8 cellular contexts compared by ENCODE assay signal in the genomic region with DNA sequence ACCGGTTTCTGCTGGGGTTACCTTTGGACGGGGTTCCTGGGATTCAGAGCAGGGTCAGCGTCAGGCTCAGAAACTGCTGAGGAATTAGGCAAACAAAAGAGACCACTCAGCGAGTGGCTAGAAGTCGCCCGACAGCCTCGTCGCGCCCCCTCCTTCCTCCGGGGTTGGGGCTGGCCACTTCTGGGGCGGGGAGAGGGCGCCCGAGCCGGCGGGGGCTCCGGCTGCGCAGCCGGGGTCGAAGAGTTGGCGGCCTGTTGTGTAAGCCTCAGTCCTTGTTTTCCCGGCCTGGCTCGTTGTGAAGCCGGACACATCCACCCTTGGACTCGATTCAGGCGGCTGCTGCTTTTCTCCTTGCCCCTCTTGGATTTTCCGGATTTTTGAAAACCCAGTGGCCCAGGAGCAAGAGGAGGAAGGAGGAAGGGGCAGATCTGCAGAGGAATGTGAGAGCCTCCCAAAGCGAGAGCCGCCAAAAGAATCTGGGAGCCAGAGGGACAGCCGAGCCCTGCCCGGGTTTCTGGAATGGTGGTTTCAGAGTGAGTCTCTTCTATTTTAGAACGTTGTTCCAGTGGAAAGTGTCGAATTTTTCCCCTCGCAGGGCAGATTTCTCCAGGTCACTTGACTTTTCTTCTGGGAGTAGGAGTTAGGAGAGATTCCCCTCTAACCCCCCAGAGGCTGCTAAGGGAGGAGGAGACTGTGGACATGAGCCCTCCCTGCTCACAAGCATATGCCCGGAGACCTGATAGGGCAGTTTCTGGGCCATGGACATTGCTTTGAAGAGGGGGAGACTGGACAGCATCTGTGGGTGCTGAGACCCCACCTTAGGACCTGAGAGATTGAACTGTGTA. TPM values are rescaled to one million over a fixed set of nuclear protein-coding genes. Genes with fewer than 3 reads are reported as not detected.
DNase-seq lines count a peak whose midpoint lies in the region; ATAC-seq, FAIRE-seq and TF ChIP-seq lines count a peak whose summit lies in the region.

No MANE protein-coding gene starts in this region.

- TF ChIP-seq CTCF in SK-N-SH (IDR thresholded peaks at IDR 0.05), result no peak
- TF ChIP-seq CTCF in esophagus muscularis mucosa (IDR thresholded peaks at IDR 0.05), result no peak

- no peak for TF ChIP-seq EP300 in SK-N-SH (IDR thresholded peaks at IDR 0.05; ENCODE audit: borderline replicate concordance in 1 of 2, low read depth in 1 of 2, low read length in 1 of 2)
- no peak for TF ChIP-seq EP300 in esophagus muscularis mucosa (IDR thresholded peaks at IDR 0.05)

- H3K9me2 ChIP-seq in SK-N-SH, result no peaks in the 10 kb centered on the region

- 16% methylated on average over 17 of the region's 34 CpGs for WGBS in SK-N-SH (ENCODE audit: low lambda C conversion rate)
- WGBS in esophagus muscularis mucosa, result 6% methylated on average over 28 of the region's 34 CpGs

- no peaks in the 10 kb centered on the region for H3K36me3 Mint-ChIP-seq in naive B cell

- POLR2A ChIA-PET in SK-N-SH (lab: Yijun Ruan, JAX), result interaction anchor here (0.6 to 1.7 kb wide), 5 partner anchors 13 to 280 kb away, joined by 3 to 6 read pairs (median 5); a partner anchor contains a TSS

- H3K27ac ChIP-seq in SK-N-SH (ENCODE audit: low read depth in 2 of 2, low read length in 1 of 2) (peak overlapping the region; percentile 81 to 96), esophagus muscularis mucosa (replicated peaks in 1 of 4) (peak overlapping the region; percentile 89 to 97 (median 95))

- H4K20me1 ChIP-seq in SK-N-SH (ENCODE audit: insufficient read depth), result peaks cover 35% of the 10 kb centered on the region

- no peaks in the 10 kb centered on the region for H3K9me3 Mint-ChIP-seq in naive B cell

- H3K79me2 ChIP-seq in SK-N-SH (ENCODE audit: insufficient read depth), result peaks cover 78% of the 10 kb centered on the region

- intact Hi-C loops in esophagus muscularis mucosa (cut with DNase I), result loop anchor here (10.0 kb wide), 1 partner anchor 284 kb away; a partner anchor contains a TSS

- peak overlapping the region; percentile 81; the same call in 1 of the 2 replicates for H2AFZ ChIP-seq in SK-N-SH (ENCODE audit: low read depth)

- DNase-seq in GM12892 (ENCODE audit: insufficient read length) (peak; percentile 49), SK-N-SH (peak; percentile 77), esophagus muscularis mucosa (ENCODE audit: extremely low spot score) (no peak), naive B cell (no peak), NCI-H345 treated with DMSO at 0.1 percent for 48 hours (lab: John Stamatoyannopoulos, UW; ENCODE audit: unreplicated experiment) (no peak)

- H3K36me3 ChIP-seq in SK-N-SH (replicated peaks in 1 of 2; ENCODE audit: control insufficient read depth in 1 of 2, insufficient read depth in 2 of 2, low read length in 1 of 2) (peaks cover 0 to 10% of the 10 kb centered on the region in 2 experiments), esophagus muscularis mucosa (peaks cover 0 to 23% (median 3%) of the 10 kb centered on the region in 4 donors)

- peak overlapping the region; percentile 99 for H3K9ac ChIP-seq in SK-N-SH

- peaks cover 2% of the 10 kb centered on the region for H3F3A ChIP-seq in SK-N-SH (replicated peaks; ENCODE audit: insufficient read depth)

- CTCF ChIA-PET in SK-N-SH (lab: Yijun Ruan, JAX), result interaction anchor here (0.6 to 3.2 kb wide), 21 partner anchors 10 to 1656 kb away, joined by 3 to 22 read pairs (median 4); a partner anchor contains a TSS

- H3K4me2 ChIP-seq in SK-N-SH, result peak overlapping the region; percentile 99

- FAIRE-seq in GM12892 (lab: Jason Lieb, UNC), result no peak

- peaks cover 7 to 14% (median 12%) of the 10 kb centered on the region in 3 donors for H3K4me1 Mint-ChIP-seq in naive B cell

- H3K27ac Mint-ChIP-seq in naive B cell, result peak overlapping the region in 1 of 6 donors; percentile 55

- H3K4me3 ChIP-seq in SK-N-SH (ENCODE audit: low read depth in 2 of 2, low read length in 1 of 2) (peak overlapping the region; percentile 73 to 98), esophagus muscularis mucosa (peak overlapping the region; percentile 71 to 89 (median 84))

- peak overlapping the region; percentile 66 to 91 (median 84) for H3K4me3 Mint-ChIP-seq in naive B cell

- ATAC-seq in naive B cell (ENCODE audit: low read depth in 2 of 2) (peak; percentile 15 to 16), HG02642 (IDR thresholded peaks at IDR 0.05; ENCODE audit: poor library complexity, unreplicated experiment) (no peak), HG02571 (IDR thresholded peaks at IDR 0.05; ENCODE audit: unreplicated experiment) (no peak), GM21825 (IDR thresholded peaks at IDR 0.05; ENCODE audit: unreplicated experiment) (no peak)

- peaks cover 7 to 37% (median 14%) of the 10 kb centered on the region in 3 donors for H3K27me3 Mint-ChIP-seq in naive B cell

- H3K4me1 ChIP-seq in SK-N-SH (ENCODE audit: control insufficient read depth in 1 of 2, insufficient read depth in 2 of 2, low read depth in 1 of 2, low read length in 1 of 2) (peaks cover 13 to 52% of the 10 kb centered on the region in 2 experiments; a peak in 3 of 4 replicates), esophagus muscularis mucosa (peaks cover 58 to 68% (median 63%) of the 10 kb centered on the region in 4 donors)

- H3K9me3 ChIP-seq in SK-N-SH (no peaks in the 10 kb centered on the region), esophagus muscularis mucosa (no peaks in the 10 kb centered on the region)

- no peak for TF ChIP-seq RAD21 in SK-N-SH (IDR thresholded peaks at IDR 0.05; ENCODE audit: low read length)

- H3K27me3 ChIP-seq in SK-N-SH (ENCODE audit: insufficient read depth), result no peaks in the 10 kb centered on the region
- no peaks in the 10 kb centered on the region for H3K27me3 ChIP-seq in esophagus muscularis mucosa

- TF ChIP-seq POLR2A in GM12892 (IDR thresholded peaks at IDR 0.05; ENCODE audit: low read depth, low read length), result no peak
- TF ChIP-seq POLR2A in esophagus muscularis mucosa (IDR thresholded peaks at IDR 0.05; ENCODE audit: low read depth), result no peak

TF ChIP-seq in SK-N-SH, 30 proteins besides CTCF, POLR2A, EP300 and RAD21 (continues in another document):
- TF ChIP-seq MXI1 (IDR thresholded peaks at IDR 0.05; ENCODE audit: low read depth, low read length) (no peak; the same call in none of the 2 replicates), TEAD4 (IDR thresholded peaks at IDR 0.05; ENCODE audit: borderline replicate concordance, insufficient read depth) (0 out of 2 replicates have a peak, but pooled peaks have one; percentile 12), TAF1 (IDR thresholded peaks at IDR 0.05; ENCODE audit: borderline replicate concordance, low read depth, low read length) (0 out of 2 replicates have a peak, but pooled peaks have one; percentile 13), RXRA (IDR thresholded peaks at IDR 0.05; ENCODE audit: borderline replicate concordance, low read depth) (no peak), MEF2A (IDR thresholded peaks at IDR 0.05; ENCODE audit: borderline replicate concordance, low read depth) (no peak)
- TF ChIP-seq, protein P1, sequence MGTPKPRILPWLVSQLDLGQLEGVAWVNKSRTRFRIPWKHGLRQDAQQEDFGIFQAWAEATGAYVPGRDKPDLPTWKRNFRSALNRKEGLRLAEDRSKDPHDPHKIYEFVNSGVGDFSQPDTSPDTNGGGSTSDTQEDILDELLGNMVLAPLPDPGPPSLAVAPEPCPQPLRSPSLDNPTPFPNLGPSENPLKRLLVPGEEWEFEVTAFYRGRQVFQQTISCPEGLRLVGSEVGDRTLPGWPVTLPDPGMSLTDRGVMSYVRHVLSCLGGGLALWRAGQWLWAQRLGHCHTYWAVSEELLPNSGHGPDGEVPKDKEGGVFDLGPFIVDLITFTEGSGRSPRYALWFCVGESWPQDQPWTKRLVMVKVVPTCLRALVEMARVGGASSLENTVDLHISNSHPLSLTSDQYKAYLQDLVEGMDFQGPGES (IDR thresholded peaks at IDR 0.05; ENCODE audit: low read depth, low read length), result no peak

RNA-seq across cellular contexts. Expression of a gene that starts 0.7 kb away (rescaled TPM):
- polyA plus RNA-seq in GM12892 (2012; ENCODE audit: missing spikeins), result 0.49 TPM
- polyA plus RNA-seq in SK-N-SH (2012; rRNA removed) (7.7 and 8.5 TPM in 2 replicates), naive B cell (ENCODE audit: low read depth in 6 of 6) (under 1 TPM in 1 of 6 donors, not detected in 5; 0.13 TPM)
- polyA plus RNA-seq in SK-N-SH (2012; cell fraction: cytosol; rRNA removed), result 3.4 and 5.6 TPM in 2 replicates
- 17.6 and 23.7 TPM in 2 replicates for polyA plus RNA-seq in SK-N-SH (2012; cell fraction: nucleus; rRNA removed)
- 10 to 100 TPM; 27.8 to 47.6 (median 40.1) TPM for total RNA-seq in esophagus muscularis mucosa

RNA-seq across cellular contexts. Expression of a gene that starts 8.4 kb away (rescaled TPM):
- polyA plus RNA-seq in GM12892 (2012; ENCODE audit: missing spikeins), result 54.8 TPM
- 56.1 and 56.2 TPM in 2 replicates for polyA plus RNA-seq in SK-N-SH (2012; rRNA removed)
- 56.4 and 60.8 TPM in 2 replicates for polyA plus RNA-seq in SK-N-SH (2012; cell fraction: cytosol; rRNA removed)
- 37.9 and 42.6 TPM in 2 replicates for polyA plus RNA-seq in SK-N-SH (2012; cell fraction: nucleus; rRNA removed)
- total RNA-seq in esophagus muscularis mucosa, result 10 to 100 TPM; 49.0 to 83.5 (median 62.1) TPM
- polyA plus RNA-seq in naive B cell (ENCODE audit: low read depth in 6 of 6), result 100 to 1,000 TPM; 173 to 270 (median 228) TPM

RNA-seq across cellular contexts. Expression of a gene that starts 22.9 kb away (rescaled TPM):
- polyA plus RNA-seq in GM12892 (2012; ENCODE audit: missing spikeins), result 25.7 TPM
- polyA plus RNA-seq in SK-N-SH (2012; rRNA removed) (31.7 and 36.4 TPM in 2 replicates), naive B cell (ENCODE audit: low read depth in 6 of 6) (10 to 100 TPM; 17.0 to 27.9 (median 22.5) TPM)
- 35.0 and 35.8 TPM in 2 replicates for polyA plus RNA-seq in SK-N-SH (2012; cell fraction: cytosol; rRNA removed)
- polyA plus RNA-seq in SK-N-SH (2012; cell fraction: nucleus; rRNA removed), result 19.0 and 26.1 TPM in 2 replicates
- 10 to 100 TPM; 16.6 to 23.4 (median 18.8) TPM for total RNA-seq in esophagus muscularis mucosa

Comparison
In these comparisons a context has a peak if more than half of its experiments do, and no peak if none do; other contexts are left out.
1. DNase-seq: peak in GM12892 (single experiment) and SK-N-SH (single experiment); none in esophagus muscularis mucosa (single experiment), naive B cell (single experiment) and NCI-H345 treated with DMSO at 0.1 percent for 48 hours (single experiment).
2. ATAC-seq: peak in naive B cell (2 of 2); none in HG02642 (single experiment), HG02571 (single experiment) and GM21825 (single experiment).